Comparison of ENCODE assay signal across 16 cellular contexts in genomic region chr2:134145519-134145918, GRCh38.
"Had no signal": no experiment of that assay in that cellular context is flagged by ENCODE, and none has a peak within 500 bp of the region (broad histone marks: within the 10 kb centered on the region; RNA-seq: fewer than 3 reads in every experiment).

No MANE protein-coding gene starts in this region.

- H3K9me3 ChIP-seq: breast epithelium, gastrocnemius medialis, heart right ventricle, pancreas, sigmoid colon, spleen, tibial nerve had no signal

- H3K27me3 ChIP-seq: breast epithelium, heart right ventricle, pancreas, sigmoid colon, spleen, tibial nerve had no signal

- H3K27ac Mint-ChIP-seq: activated CD4-positive, alpha-beta T cell treated with anti-CD3 and anti-CD28 coated beads, Interleukin-2, amount 10 ng/mL, durations not matched to agents 7 days and 5 days; activated T-cell treated with anti-CD3 and anti-CD28 coated beads, Interleukin-2, amount 50 U/mL, for 72 hours; dendritic cell treated with granulocyte-macrophage colony-stimulating factor and Interleukin-4, amounts not matched to agents 40 ng/mL and 50 ng/mL, for 4 days; T-helper 2 cell treated with Interferon-gamma antibody and Interleukin-4, amounts not matched to agents 5 μg/mL and 100 μg/mL, for 36 hours had no signal

- H3K27ac ChIP-seq: gastrocnemius medialis, heart right ventricle, pancreas, sigmoid colon, spleen, tibial nerve had no signal

- H3K4me3 ChIP-seq: breast epithelium, gastrocnemius medialis, heart right ventricle, pancreas, sigmoid colon, spleen, tibial nerve had no signal

- ATAC-seq: activated T-cell treated with anti-CD3 and anti-CD28 coated beads, Interleukin-2, amount 50 U/mL, for 72 hours; gastrocnemius medialis; heart right ventricle; left colon; pancreas had no signal

- H3K4me1 ChIP-seq: breast epithelium had no signal

- H3K4me3 Mint-ChIP-seq: activated CD4-positive, alpha-beta T cell treated with anti-CD3 and anti-CD28 coated beads, Interleukin-2, amount 10 ng/mL, durations not matched to agents 7 days and 5 days; activated T-cell treated with anti-CD3 and anti-CD28 coated beads, Interleukin-2, amount 50 U/mL, for 72 hours; dendritic cell treated with granulocyte-macrophage colony-stimulating factor and Interleukin-4, amounts not matched to agents 40 ng/mL and 50 ng/mL, for 4 days; T-helper 2 cell treated with Interferon-gamma antibody and Interleukin-4, amounts not matched to agents 5 μg/mL and 100 μg/mL, for 36 hours had no signal

- DNase-seq: activated CD4-positive, alpha-beta T cell treated with anti-CD3 and anti-CD28 coated beads, Interleukin-2, amount 10 ng/mL, durations not matched to agents 7 days and 5 days; activated CD8-positive, alpha-beta memory T cell treated with anti-CD3 and anti-CD28 coated beads, Interleukin-2, amount 50 U/mL, for 48 hours; activated T-cell treated with anti-CD3 and anti-CD28 coated beads, Interleukin-2, amount 50 U/mL, for 72 hours; aorta; effector memory CD4-positive, alpha-beta T cell; erythroblast; gastrocnemius medialis; heart right ventricle; left colon; pancreas; sigmoid colon; spleen had no signal

- H3K9me3 Mint-ChIP-seq: activated CD4-positive, alpha-beta T cell treated with anti-CD3 and anti-CD28 coated beads, Interleukin-2, amount 10 ng/mL, durations not matched to agents 7 days and 5 days; activated T-cell treated with anti-CD3 and anti-CD28 coated beads, Interleukin-2, amount 50 U/mL, for 72 hours; dendritic cell treated with granulocyte-macrophage colony-stimulating factor and Interleukin-4, amounts not matched to agents 40 ng/mL and 50 ng/mL, for 4 days; T-helper 2 cell treated with Interferon-gamma antibody and Interleukin-4, amounts not matched to agents 5 μg/mL and 100 μg/mL, for 36 hours had no signal

- H3K27me3 Mint-ChIP-seq: activated CD4-positive, alpha-beta T cell treated with anti-CD3 and anti-CD28 coated beads, Interleukin-2, amount 10 ng/mL, durations not matched to agents 7 days and 5 days; dendritic cell treated with granulocyte-macrophage colony-stimulating factor and Interleukin-4, amounts not matched to agents 40 ng/mL and 50 ng/mL, for 4 days had no signal

- H3K36me3 ChIP-seq: breast epithelium, gastrocnemius medialis, heart right ventricle, pancreas, sigmoid colon, tibial nerve had no signal
